29 cellular contexts compared by ENCODE assay signal in the genomic region with DNA sequence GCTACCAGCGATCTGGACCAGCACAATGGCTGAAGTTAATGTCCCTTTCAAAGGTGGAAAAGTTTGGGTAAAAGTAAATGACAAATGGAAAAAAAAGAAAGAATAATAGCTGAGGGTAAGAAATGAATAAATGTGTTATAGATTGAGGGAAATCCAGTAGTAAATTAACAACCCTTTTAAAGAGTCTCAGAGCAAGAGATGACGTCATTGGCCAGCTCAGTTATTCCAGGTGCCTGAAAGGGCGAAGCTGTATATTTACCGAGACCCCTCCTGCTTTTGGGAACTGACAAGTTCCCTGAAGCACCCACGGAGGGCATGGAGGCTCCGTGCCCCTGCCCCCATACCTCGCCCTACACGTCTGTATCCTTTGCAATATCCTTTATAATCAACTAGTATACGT. TPM values are rescaled to one million over a fixed set of nuclear protein-coding genes. Genes with fewer than 3 reads are reported as not detected.
DNase-seq lines count a peak whose midpoint lies in the region; ATAC-seq, FAIRE-seq and TF ChIP-seq lines count a peak whose summit lies in the region.
"Had no signal": no experiment of that assay in that cellular context is flagged by ENCODE, and none has a peak within 500 bp of the region (broad histone marks: within the 10 kb centered on the region; RNA-seq: fewer than 3 reads in every experiment).

No MANE protein-coding gene starts in this region.

- H2AFZ ChIP-seq in HepG2 (ENCODE audit: low read length) (no peak overlapping the region), GM12878 (ENCODE audit: control insufficient read depth, low read depth, low read length) (no peak overlapping the region)

- H3K4me2 ChIP-seq in HepG2 (ENCODE audit: low read depth, low read length) (no peak overlapping the region), GM12878 (ENCODE audit: control insufficient read depth, insufficient read depth) (no peak overlapping the region)
- H3K4me2 ChIP-seq: A549, BLaER1 had no signal

- H4K20me1 ChIP-seq in HepG2 (ENCODE audit: insufficient read depth, low read length) (no peaks in the 10 kb centered on the region), GM12878 (ENCODE audit: control insufficient read depth, insufficient read depth) (no peaks in the 10 kb centered on the region)
- H4K20me1 ChIP-seq: BLaER1 had no signal

- FAIRE-seq in HepG2 (lab: Jason Lieb, UNC) (no peak), GM12878 (lab: Jason Lieb, UNC) (no peak)
- FAIRE-seq: A549, GM12891, GM19239 had no signal

- in situ Hi-C loops in HepG2 (cut with HindIII; ENCODE audit: extremely low pct_ligation_motif_present, low pct_unique_long_range_greater_than_20kb): no loop called here
- in situ Hi-C loops in GM12878 (cut with MboI): no loop called here

- H3K9ac ChIP-seq in HepG2 (ENCODE audit: insufficient read depth, low read depth, low read length): no peak overlapping the region
- no peak overlapping the region for H3K9ac ChIP-seq in GM12878 (ENCODE audit: control insufficient read depth, insufficient read depth, low read length)
- H3K9ac ChIP-seq: BLaER1 had no signal

- H3K9me3 ChIP-seq in HepG2 (ENCODE audit: low read length): no peaks in the 10 kb centered on the region
- no peaks in the 10 kb centered on the region for H3K9me3 ChIP-seq in right lobe of liver
- H3K9me3 ChIP-seq in GM12878 (replicated peaks; ENCODE audit: control insufficient read depth, insufficient read depth, low read length): no peaks in the 10 kb centered on the region
- H3K9me3 ChIP-seq: A549, BE2C, BLaER1 had no signal

- intact Hi-C loops in HepG2 (cut with micrococcal nuclease; ENCODE audit: unreplicated experiment): no loop called here
- intact Hi-C loops in right lobe of liver (cut with DNase I): no loop called here
- intact Hi-C loops in GM12878 (cut with micrococcal nuclease; ENCODE audit: unreplicated experiment): no loop called here

- TF ChIP-seq CTCF in HepG2 (CRISPR knock-in tag; IDR thresholded peaks at IDR 0.05) (no peak), right lobe of liver (IDR thresholded peaks at IDR 0.05) (no peak), GM12878 (IDR thresholded peaks at IDR 0.05 in 2 of 3, conservative IDR thresholded peaks at IDR 0.05 in 1 of 3; ENCODE audit: control insufficient read depth in 2 of 3, extremely low read depth in 1 of 3, insufficient read depth in 1 of 3, low read depth in 3 of 3, low read length in 3 of 3) (no peak)

- TF ChIP-seq POLR2A in HepG2 (IDR thresholded peaks at IDR 0.05; ENCODE audit: insufficient read depth in 1 of 2, low read depth in 2 of 2, low read length in 2 of 2): no peak
- no peak for TF ChIP-seq POLR2A in right lobe of liver (IDR thresholded peaks at IDR 0.05)
- no peak for TF ChIP-seq POLR2A in GM12878 (IDR thresholded peaks at IDR 0.05; ENCODE audit: low read depth, low read length)

- no TSS peak for BruUV-seq in HepG2 (replicated peaks; lab: Mats Ljungman, UMichigan)
- BruUV-seq in GM12878 (replicated peaks; lab: Mats Ljungman, UMichigan): no TSS peak

- ATAC-seq in HepG2 (no peak), right lobe of liver (no peak), GM12878 (no peak)
- ATAC-seq: A549 had no signal

- SMC1A ChIA-PET in GM12878 (lab: Charles Lee; ENCODE audit: uncharacterized antibody, unreplicated experiment): no interaction called here

- no peaks in the 10 kb centered on the region for H3K79me2 ChIP-seq in HepG2 (ENCODE audit: insufficient read depth, low read length)
- no peaks in the 10 kb centered on the region for H3K79me2 ChIP-seq in GM12878 (ENCODE audit: control insufficient read depth, insufficient read depth, low read length)

- H3K4me3 ChIP-seq in HepG2 (replicated peaks in 1 of 3; ENCODE audit: insufficient read depth in 1 of 3, low read depth in 2 of 3, low read length in 3 of 3) (no peak overlapping the region), right lobe of liver (no peak overlapping the region), GM12878 (no peak overlapping the region)
- H3K4me3 ChIP-seq: A549, BLaER1 had no signal

- no peak for TF ChIP-seq RAD21 in HepG2 (CRISPR knock-in tag; IDR thresholded peaks at IDR 0.05)
- no peak for TF ChIP-seq RAD21 in GM12878 (IDR thresholded peaks at IDR 0.05; ENCODE audit: insufficient read depth, low read depth, low read length)

- no peaks in the 10 kb centered on the region for H3K36me3 ChIP-seq in HepG2 (replicated peaks in 1 of 2; ENCODE audit: control insufficient read depth in 1 of 2, insufficient read depth in 2 of 2, low read length in 2 of 2)
- no peaks in the 10 kb centered on the region for H3K36me3 ChIP-seq in right lobe of liver
- no peaks in the 10 kb centered on the region for H3K36me3 ChIP-seq in GM12878 (ENCODE audit: control insufficient read depth in 2 of 2, insufficient read depth in 2 of 2, low read length in 1 of 2)
- H3K36me3 ChIP-seq: BE2C, BLaER1 had no signal

- DNase-seq in HepG2 (ENCODE audit: low spot score) (no peak), right lobe of liver (no peak), GM12878 (ENCODE audit: low read depth, low spot score) (no peak), kidney tubule cell (ENCODE audit: low spot score) (peak; percentile 20), NCI-H2107 (lab: John Stamatoyannopoulos, UW) (no peak)
- no peak for DNase-seq in activated T-cell treated with anti-CD3 and anti-CD28 coated beads, Interleukin-2, amount 50 U/mL, for 48 hours
- DNase-seq: AML-193; BE2C; C1 segment of cervical spinal cord; CD4-positive, alpha-beta memory T cell; CD4-positive, CD25-positive, alpha-beta regulatory T cell; CD8-positive, alpha-beta memory T cell; COR-L47; DMS 273 treated with DMSO at 0.1 percent for 48 hours; DMS153; DMS53; DMS79; DND-41; EL; GDM1 had no signal

- CTCF ChIA-PET in HepG2 (lab: Yijun Ruan, JAX; ENCODE audit: low intra/inter-chr PET ratio, low total read pairs): no interaction called here
- CTCF ChIA-PET in GM12878 (lab: Yijun Ruan, JAX): no interaction called here

- H3K4me1 ChIP-seq in HepG2 (ENCODE audit: insufficient read depth, low read length) (no peaks in the 10 kb centered on the region), right lobe of liver (no peaks in the 10 kb centered on the region), GM12878 (ENCODE audit: control insufficient read depth, insufficient read depth, low read length) (no peaks in the 10 kb centered on the region)
- H3K4me1 ChIP-seq: BE2C, BLaER1 had no signal

- RAD21 ChIA-PET in GM12878 (lab: Charles Lee; ENCODE audit: unreplicated experiment): no interaction called here

- H3K27ac ChIP-seq in HepG2 (ENCODE audit: extremely low read length, insufficient read depth, low read length) (no peak overlapping the region), right lobe of liver (no peak overlapping the region), GM12878 (ENCODE audit: control insufficient read depth, insufficient read depth) (no peak overlapping the region)
- H3K27ac ChIP-seq: 22Rv1, A549, BLaER1 had no signal

- WGBS in HepG2 (ENCODE audit: low lambda C conversion rate): 5% methylated on average over 8 of the region's 9 CpGs
- WGBS in right lobe of liver (ENCODE audit: insufficient coverage, low coverage, low lambda C conversion rate, missing lambda C conversion rate): 58% methylated on average over 9 of the region's 9 CpGs
- 14% methylated on average over 9 of the region's 9 CpGs for WGBS in GM12878 (ENCODE audit: insufficient coverage, insufficient replicate concordance, low lambda C conversion rate, missing lambda C conversion rate)

- TF ChIP-seq EP300 in HepG2 (IDR thresholded peaks at IDR 0.05; ENCODE audit: low read depth in 2 of 2, low read length in 2 of 2) (no peak), HepG2 (CRISPR knock-in tag; IDR thresholded peaks at IDR 0.05; ENCODE audit: borderline replicate concordance) (no peak), GM12878 (IDR thresholded peaks at IDR 0.05; ENCODE audit: borderline replicate concordance in 1 of 2, control insufficient read depth in 1 of 2, low read depth in 2 of 2, low read length in 2 of 2) (no peak)

- POLR2A ChIA-PET in HepG2 (lab: Yijun Ruan, JAX) (no interaction called here), GM12878 (lab: Charles Lee) (no interaction called here)

- 0 out of 5 replicates have a peak, but pooled peaks cover 1 to 4% of the 10 kb centered on the region in 2 experiments for H3K27me3 ChIP-seq in HepG2 (ENCODE audit: control insufficient read depth in 1 of 2, insufficient read depth in 2 of 2, low read length in 2 of 2)
- no peaks in the 10 kb centered on the region for H3K27me3 ChIP-seq in right lobe of liver
- no peaks in the 10 kb centered on the region for H3K27me3 ChIP-seq in GM12878 (replicated peaks in 1 of 2; ENCODE audit: control insufficient read depth in 2 of 2, insufficient read depth in 2 of 2, low read length in 1 of 2)
- H3K27me3 ChIP-seq: BE2C, BLaER1 had no signal

RNA-seq across cellular contexts. Expression of a gene that starts 40.5 kb away (rescaled TPM):
- not detected in 2 replicates for total RNA-seq in HepG2 (2016; rRNA removed; fragmentation: Illumina TruSeq; extraction: Trizol)
- not detected in 2 replicates for total RNA-seq in HepG2 (2016; cell fraction: cytosol; rRNA removed; fragmentation: Illumina TruSeq; extraction: Trizol; ENCODE audit: low read depth)
- not detected in 2 replicates for total RNA-seq in HepG2 (2016; cell fraction: insoluble cytoplasmic fraction; rRNA removed; fragmentation: Illumina TruSeq; extraction: Trizol)
- total RNA-seq in HepG2 (2016; cell fraction: membrane; rRNA removed; fragmentation: Illumina TruSeq; extraction: Trizol): not detected in 2 replicates
- total RNA-seq in HepG2 (2016; cell fraction: nucleus; rRNA removed; fragmentation: Illumina TruSeq; extraction: Trizol): not detected in 2 replicates
- not detected in 2 replicates for polyA plus RNA-seq in HepG2 (2011; rRNA removed)
- not detected in 2 replicates for polyA plus RNA-seq in HepG2 (2011; cell fraction: cytosol; rRNA removed)
- not detected in 2 replicates for polyA plus RNA-seq in HepG2 (2011; cell fraction: nucleus; rRNA removed)
- polyA plus RNA-seq in HepG2 (2012): not detected in 2 replicates
- polyA plus RNA-seq in HepG2 (2016; cell fraction: cytosol; fragmentation: Illumina TruSeq; extraction: Trizol; ENCODE audit: low read depth): not detected in 2 replicates
- polyA plus RNA-seq in HepG2 (2016; cell fraction: insoluble cytoplasmic fraction; fragmentation: Illumina TruSeq; extraction: Trizol; ENCODE audit: low read depth): not detected in 2 replicates
- polyA plus RNA-seq in HepG2 (2016; cell fraction: membrane; fragmentation: Illumina TruSeq; extraction: Trizol; ENCODE audit: low read depth): not detected in 2 replicates
- not detected in 2 replicates for polyA plus RNA-seq in HepG2 (2016; cell fraction: nucleus; fragmentation: Illumina TruSeq; extraction: Trizol; ENCODE audit: insufficient read depth, low read depth)
- not detected in 2 replicates for polyA minus RNA-seq in HepG2 (2011; rRNA and poly(A)+ RNA removed; ENCODE audit: low replicate concordance)
- not detected in 2 replicates for polyA minus RNA-seq in HepG2 (2011; cell fraction: cytosol; rRNA and poly(A)+ RNA removed)
- not detected in 2 replicates for polyA minus RNA-seq in HepG2 (2011; cell fraction: nucleus; rRNA and poly(A)+ RNA removed)
- under 1 TPM in 2 of 6 experiments, not detected in 4; under 0.01 to 0.12 TPM for total RNA-seq in right lobe of liver
- total RNA-seq in GM12878 (2013; cell fraction: nucleolus; rRNA removed): not detected in 2 replicates
- not detected in 2 replicates for total RNA-seq in GM12878 (2014; rRNA removed)
- total RNA-seq in GM12878 (2014; rRNA removed; fragmentation: Illumina TruSeq; extraction: Trizol): not detected in 2 replicates
- not detected in 2 replicates for total RNA-seq in GM12878 (2021)
- polyA plus RNA-seq in GM12878 (2011; ENCODE audit: low read depth): not detected
- under 0.01 and 0.03 TPM in 2 replicates for polyA plus RNA-seq in GM12878 (2011; rRNA removed)
- polyA plus RNA-seq in GM12878 (2011; cell fraction: cytosol; rRNA removed): not detected in 2 replicates
- under 0.01 and 0.01 TPM in 2 replicates for polyA plus RNA-seq in GM12878 (2011; cell fraction: nucleus; rRNA removed)
- 0.01 TPM in 1 of 2 replicates, not detected in the other for polyA plus RNA-seq in GM12878 (2012)
- not detected in 2 replicates for polyA plus RNA-seq in GM12878 (2014; fragmentation: Illumina TruSeq; extraction: Trizol)
- polyA plus RNA-seq in GM12878 (2014; fragmentation: Nextera tagmentation; extraction: Ambion mirVana): not detected
- not detected in 2 replicates for polyA plus RNA-seq in GM12878 (2014; rRNA removed)
- polyA plus RNA-seq in GM12878 (2016; fragmentation: Nextera tagmentation; extraction: Ambion mirVana): under 1 TPM; 0.04 to 0.07 TPM
- under 0.01 TPM in 1 of 2 replicates, not detected in the other for polyA minus RNA-seq in GM12878 (2011; rRNA and poly(A)+ RNA removed)
- not detected in 2 replicates for polyA minus RNA-seq in GM12878 (2011; cell fraction: cytosol; rRNA and poly(A)+ RNA removed)
- polyA minus RNA-seq in GM12878 (2011; cell fraction: nucleus; rRNA and poly(A)+ RNA removed): under 0.01 TPM in 1 of 2 replicates, not detected in the other
- total RNA-seq: A172; CD4-positive, alpha-beta memory T cell; CD4-positive, CD25-positive, alpha-beta regulatory T cell; CD8-positive, alpha-beta memory T cell; Daoy; G401 had no signal
- polyA plus RNA-seq: CD14-positive monocyte; CD4-positive, alpha-beta memory T cell; CD4-positive, CD25-positive, alpha-beta regulatory T cell; CD8-positive, alpha-beta memory T cell had no signal
